Comparison of ENCODE assay signal across 1 cellular context in genomic region chr11:77172666-77172982, GRCh38.
TF ChIP-seq lines count a peak whose summit lies in the region.

No MANE protein-coding gene starts in this region.

TF ChIP-seq in IMR-90, 13 proteins besides CTCF, POLR2A, EP300 and RAD21 (continued from another document):
- no peak for TF ChIP-seq MAFK (IDR thresholded peaks at IDR 0.05; ENCODE audit: low read depth, low read length)
- TF ChIP-seq RFX5 (IDR thresholded peaks at IDR 0.05; ENCODE audit: low read depth, low read length): no peak
- no peak for TF ChIP-seq CHD1 (IDR thresholded peaks at IDR 0.05; ENCODE audit: low read depth, low read length)
- no peak for TF ChIP-seq ELK1 (IDR thresholded peaks at IDR 0.05; ENCODE audit: borderline replicate concordance, low read depth, low read length)
TF ChIP-seq in IMR-90: peak in this region for 0.
